Comparison of ENCODE assay signal across 16 cellular contexts in the genomic region with DNA sequence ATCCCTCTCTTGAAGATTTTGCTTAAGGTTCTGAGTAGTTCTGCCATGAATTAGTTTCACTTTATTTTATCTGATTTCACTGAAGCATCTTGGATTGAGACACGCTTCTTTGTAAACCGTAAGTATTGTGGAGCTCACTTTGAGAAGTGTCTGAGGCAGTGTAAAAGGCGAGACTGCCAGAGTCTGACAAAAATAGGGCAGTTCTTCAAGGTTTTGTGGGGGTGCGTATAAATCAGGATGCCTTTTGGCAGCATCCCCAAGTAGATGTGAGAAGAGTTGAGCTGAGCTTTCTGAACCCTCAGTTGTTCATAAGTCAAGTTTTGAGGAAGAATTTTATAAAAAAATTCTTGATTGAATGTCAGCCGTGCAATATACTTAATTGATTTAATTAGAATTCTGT.
DNase-seq lines count a peak whose midpoint lies in the region; ATAC-seq and TF ChIP-seq lines count a peak whose summit lies in the region.
"Had no signal": no experiment of that assay in that cellular context is flagged by ENCODE, and none has a peak within 500 bp of the region (broad histone marks: within the 10 kb centered on the region; RNA-seq: fewer than 3 reads in every experiment).

No MANE protein-coding gene starts in this region.

- H3K9me3 ChIP-seq in neutrophil (no peaks in the 10 kb centered on the region), right cardiac atrium (ENCODE audit: control insufficient read depth, low read length) (no peaks in the 10 kb centered on the region)
- H3K9me3 ChIP-seq: Peyer's patch had no signal

- H3K4me1 Mint-ChIP-seq in activated naive CD8-positive, alpha-beta T cell (ENCODE audit: low read depth): peaks cover 7% of the 10 kb centered on the region
- peaks cover 15% of the 10 kb centered on the region for H3K4me1 Mint-ChIP-seq in activated naive CD8-positive, alpha-beta T cell treated with anti-CD3 and anti-CD28 coated beads for 36 hours

- H3K4me3 Mint-ChIP-seq in activated naive CD8-positive, alpha-beta T cell: no peak overlapping the region
- no peak overlapping the region for H3K4me3 Mint-ChIP-seq in activated naive CD8-positive, alpha-beta T cell treated with anti-CD3 and anti-CD28 coated beads for 36 hours

- H3K4me1 ChIP-seq in neutrophil (ENCODE audit: control insufficient read depth in 1 of 2, insufficient read depth in 1 of 2, low read depth in 1 of 2, low read length in 1 of 2) (peaks cover 8 to 10% of the 10 kb centered on the region in 2 experiments), right cardiac atrium (ENCODE audit: control insufficient read depth, insufficient read depth, low read length) (no peaks in the 10 kb centered on the region)
- H3K4me1 ChIP-seq: Peyer's patch had no signal

- H3K27ac ChIP-seq in cingulate gyrus (ENCODE audit: low read depth, low read length): peak overlapping the region; percentile 20
- peak overlapping the region; percentile 22 for H3K27ac ChIP-seq in neutrophil
- no peak overlapping the region for H3K27ac ChIP-seq in right cardiac atrium (ENCODE audit: low read length)
- H3K27ac ChIP-seq: C4-2B, KMS-11, Peyer's patch had no signal

- H3K27ac Mint-ChIP-seq in activated naive CD8-positive, alpha-beta T cell: peak overlapping the region; percentile 34
- no peak overlapping the region for H3K27ac Mint-ChIP-seq in activated naive CD8-positive, alpha-beta T cell treated with anti-CD3 and anti-CD28 coated beads for 36 hours

- no peaks in the 10 kb centered on the region for H3K27me3 Mint-ChIP-seq in activated naive CD8-positive, alpha-beta T cell
- no peaks in the 10 kb centered on the region for H3K27me3 Mint-ChIP-seq in activated naive CD8-positive, alpha-beta T cell treated with anti-CD3 and anti-CD28 coated beads for 36 hours

- DNase-seq in activated naive CD8-positive, alpha-beta T cell treated with anti-CD3 and anti-CD28 coated beads for 36 hours: no peak
- DNase-seq in NCI-H2227 (lab: John Stamatoyannopoulos, UW; ENCODE audit: unreplicated experiment) (no peak), NCI-H2107 (lab: John Stamatoyannopoulos, UW) (no peak), right cardiac atrium (no peak)
- DNase-seq: DMS79, NCI-H1092, NCI-H1694, NCI-H774, Peyer's patch, SHP77 treated with DMSO at 0.1 percent for 48 hours had no signal

- H3K4me3 ChIP-seq in neutrophil (ENCODE audit: low read depth in 1 of 2, low read length in 1 of 2): no peak overlapping the region
- H3K4me3 ChIP-seq in right cardiac atrium (ENCODE audit: low read length): no peak overlapping the region
- H3K4me3 ChIP-seq: Peyer's patch had no signal

- TF ChIP-seq CTCF in neutrophil (IDR thresholded peaks at IDR 0.05): no peak

- H3K9me3 Mint-ChIP-seq in activated naive CD8-positive, alpha-beta T cell (ENCODE audit: low read depth): no peaks in the 10 kb centered on the region
- H3K9me3 Mint-ChIP-seq in activated naive CD8-positive, alpha-beta T cell treated with anti-CD3 and anti-CD28 coated beads for 36 hours: no peaks in the 10 kb centered on the region

- 62% methylated on average over 5 of the region's 5 CpGs for WGBS in right cardiac atrium

- peaks cover 11% of the 10 kb centered on the region for H3K36me3 Mint-ChIP-seq in activated naive CD8-positive, alpha-beta T cell
- H3K36me3 Mint-ChIP-seq in activated naive CD8-positive, alpha-beta T cell treated with anti-CD3 and anti-CD28 coated beads for 36 hours: peaks cover 14% of the 10 kb centered on the region

- H3K27me3 ChIP-seq in neutrophil (no peaks in the 10 kb centered on the region), right cardiac atrium (ENCODE audit: control insufficient read depth, insufficient read depth) (no peaks in the 10 kb centered on the region)
- H3K27me3 ChIP-seq: Peyer's patch had no signal

- ATAC-seq in HG03342 (IDR thresholded peaks at IDR 0.05; ENCODE audit: unreplicated experiment): no peak
- no peak for ATAC-seq in right cardiac atrium

- intact Hi-C loops in right cardiac atrium (cut with DNase I): no loop called here

- H3K36me3 ChIP-seq in neutrophil: no peaks in the 10 kb centered on the region
